1 cellular context compared by ENCODE assay signal in genomic region chrX:38694394-38694793, GRCh38.
TF ChIP-seq lines count a peak whose summit lies in the region.

No MANE protein-coding gene starts in this region.

TF ChIP-seq in HEK293, 187 proteins besides CTCF, POLR2A, EP300 and RAD21:
- TF ChIP-seq REST (tag by site-specific recombination; IDR thresholded peaks at IDR 0.05) = no peak
- TF ChIP-seq ZNF629 (tag by site-specific recombination; IDR thresholded peaks at IDR 0.05) = 0 out of 2 replicates have a peak, but pooled peaks have one; percentile 18
- TF ChIP-seq GLIS1 (tag by site-specific recombination; IDR thresholded peaks at IDR 0.05) = peak; percentile 47
- no peak for TF ChIP-seq ZNF514 (tag by site-specific recombination; IDR thresholded peaks at IDR 0.05)
TF ChIP-seq in HEK293: peak in this region for 2.
